Comparison of ENCODE assay signal across 28 cellular contexts in the genomic region with DNA sequence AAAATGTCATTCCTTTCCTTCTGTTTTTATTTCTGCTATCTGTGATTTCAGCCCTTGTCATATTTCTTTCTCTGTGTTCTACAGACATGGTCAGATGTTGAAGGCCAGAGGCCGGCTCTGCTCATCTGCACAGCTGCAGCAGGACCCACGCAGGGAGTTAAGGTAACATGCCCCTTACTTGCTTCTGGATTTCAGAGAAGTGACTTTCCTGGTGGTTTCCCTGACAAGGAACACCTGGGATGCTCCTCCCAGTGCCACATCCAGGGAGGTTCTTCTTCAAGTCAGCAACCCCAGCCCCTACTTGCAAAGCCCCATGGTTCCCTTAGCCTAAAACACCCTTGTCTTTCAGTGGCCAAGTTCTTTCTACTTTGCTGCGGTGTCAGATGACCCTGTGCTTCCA.
"Had no signal": no experiment of that assay in that cellular context is flagged by ENCODE, and none has a peak within 500 bp of the region (broad histone marks: within the 10 kb centered on the region; RNA-seq: fewer than 3 reads in every experiment).

No MANE protein-coding gene starts in this region.

- H3K27ac ChIP-seq: left ventricle myocardium inferior, parathyroid adenoma, psoas muscle, right lobe of liver, tibial nerve, uterus had no signal

- H3K9ac ChIP-seq: parathyroid adenoma had no signal

- H3K36me3 Mint-ChIP-seq: mesothelial cell of epicardium; natural killer cell treated with Interleukin-12 subunit alpha and Interleukin-12 subunit beta and Interleukin-15 and Interleukin-18, amount 100 ng/mL, for 72 hours; type B pancreatic cell had no signal

- H2AFZ ChIP-seq: parathyroid adenoma had no signal

- H3K4me1 ChIP-seq: parathyroid adenoma, right lobe of liver, tibial nerve, uterus had no signal

- H3K4me1 Mint-ChIP-seq: naive B cell; stimulated activated memory B cell treated with anti-CD40 and anti-IgM and Interleukin-4, amounts not matched to agents 10 μg/mL and 1 μg/mL and 100 μg/mL, for 72 hours; stimulated activated naive CD8-positive, alpha-beta T cell treated with anti-CD3 and anti-CD28 coated beads, Interleukin-15, amount 100 ng/mL, for 72 hours had no signal

- H3K27me3 ChIP-seq: right lobe of liver, tibial nerve, uterus had no signal

- H3K4me2 ChIP-seq: smooth muscle cell had no signal

- H3K36me3 ChIP-seq: left ventricle myocardium inferior, right lobe of liver, uterus had no signal

- FAIRE-seq: islet of Langerhans, kidney had no signal

- H3K4me3 ChIP-seq: left ventricle myocardium inferior, lung, psoas muscle, right lobe of liver, smooth muscle cell, tibial nerve, uterus had no signal

- H3K4me3 Mint-ChIP-seq: immature natural killer cell; mesothelial cell of epicardium; natural killer cell treated with Interleukin-12 subunit alpha and Interleukin-12 subunit beta and Interleukin-15 and Interleukin-18, amount 100 ng/mL, for 72 hours; neural crest cell; stimulated activated memory B cell treated with anti-CD40 and anti-IgM and Interleukin-4, amounts not matched to agents 10 μg/mL and 1 μg/mL and 100 μg/mL, for 72 hours; stimulated activated naive CD8-positive, alpha-beta T cell treated with anti-CD3 and anti-CD28 coated beads, Interleukin-15, amount 100 ng/mL, for 72 hours; type B pancreatic cell had no signal

- H3K79me2 ChIP-seq: parathyroid adenoma had no signal

- H3K27ac Mint-ChIP-seq: immature natural killer cell; mesothelial cell of epicardium; naive B cell; natural killer cell treated with Interleukin-12 subunit alpha and Interleukin-12 subunit beta and Interleukin-15 and Interleukin-18, amount 100 ng/mL, for 72 hours; stimulated activated memory B cell treated with anti-CD40 and anti-IgM and Interleukin-4, amounts not matched to agents 10 μg/mL and 1 μg/mL and 100 μg/mL, for 72 hours; stimulated activated naive CD8-positive, alpha-beta T cell treated with anti-CD3 and anti-CD28 coated beads, Interleukin-15, amount 100 ng/mL, for 72 hours; type B pancreatic cell had no signal

- H3K9me3 ChIP-seq: left ventricle myocardium inferior, psoas muscle, right lobe of liver, tibial nerve, uterus had no signal

- H3K27me3 Mint-ChIP-seq: stimulated activated memory B cell treated with anti-CD40 and anti-IgM and Interleukin-4, amounts not matched to agents 10 μg/mL and 1 μg/mL and 100 μg/mL, for 72 hours; stimulated activated naive CD8-positive, alpha-beta T cell treated with anti-CD3 and anti-CD28 coated beads, Interleukin-15, amount 100 ng/mL, for 72 hours had no signal

- H3K9me3 Mint-ChIP-seq: immature natural killer cell; mesothelial cell of epicardium; naive B cell; natural killer cell treated with Interleukin-12 subunit alpha and Interleukin-12 subunit beta and Interleukin-15 and Interleukin-18, amount 100 ng/mL, for 72 hours; neural crest cell; stimulated activated memory B cell treated with anti-CD40 and anti-IgM and Interleukin-4, amounts not matched to agents 10 μg/mL and 1 μg/mL and 100 μg/mL, for 72 hours; stimulated activated naive CD8-positive, alpha-beta T cell treated with anti-CD3 and anti-CD28 coated beads, Interleukin-15, amount 100 ng/mL, for 72 hours; type B pancreatic cell had no signal

- DNase-seq: hypothalamus; immature natural killer cell; kidney; left colon; left ventricle myocardium inferior; mesendoderm; naive B cell; nucleus accumbens; psoas muscle; right lobe of liver; stimulated activated CD4-positive, alpha-beta T cell treated with anti-CD3 and anti-CD28 coated beads, Interleukin-1b, Interleukin-23, amount 100 ng/mL, for 48 hours; stimulated activated CD4-positive, alpha-beta T cell treated with anti-CD3 and anti-CD28 coated beads, Interleukin-2, amount 100 ng/mL, for 48 hours; stimulated activated CD4-positive, alpha-beta T cell treated with anti-CD3 and anti-CD28 coated beads, Interleukin-4, amount 100 ng/mL, for 4 hours; stimulated activated CD8-positive, alpha-beta memory T cell treated with anti-CD3 and anti-CD28 coated beads, Interleukin-4, amount 100 ng/mL, for 48 hours; stimulated activated naive CD4-positive, alpha-beta T cell treated with Interleukin-2 at 50 U/mL for 16 hours; stimulated activated naive CD8-positive, alpha-beta T cell treated with anti-CD3 and anti-CD28 coated beads, Interleukin-15, amount 100 ng/mL, for 72 hours; substantia nigra; uterus had no signal

- ATAC-seq: left colon; natural killer cell treated with Interleukin-12 subunit alpha and Interleukin-12 subunit beta and Interleukin-15 and Interleukin-18, amount 100 ng/mL, for 72 hours; psoas muscle; right lobe of liver; stimulated activated memory B cell treated with anti-CD40 and anti-IgM and Interleukin-4, amounts not matched to agents 10 μg/mL and 1 μg/mL and 100 μg/mL, for 72 hours; stimulated activated naive CD8-positive, alpha-beta T cell treated with anti-CD3 and anti-CD28 coated beads, Interleukin-15, amount 100 ng/mL, for 72 hours had no signal
